Comparison of ENCODE assay signal across 1 cellular context in the genomic region with DNA sequence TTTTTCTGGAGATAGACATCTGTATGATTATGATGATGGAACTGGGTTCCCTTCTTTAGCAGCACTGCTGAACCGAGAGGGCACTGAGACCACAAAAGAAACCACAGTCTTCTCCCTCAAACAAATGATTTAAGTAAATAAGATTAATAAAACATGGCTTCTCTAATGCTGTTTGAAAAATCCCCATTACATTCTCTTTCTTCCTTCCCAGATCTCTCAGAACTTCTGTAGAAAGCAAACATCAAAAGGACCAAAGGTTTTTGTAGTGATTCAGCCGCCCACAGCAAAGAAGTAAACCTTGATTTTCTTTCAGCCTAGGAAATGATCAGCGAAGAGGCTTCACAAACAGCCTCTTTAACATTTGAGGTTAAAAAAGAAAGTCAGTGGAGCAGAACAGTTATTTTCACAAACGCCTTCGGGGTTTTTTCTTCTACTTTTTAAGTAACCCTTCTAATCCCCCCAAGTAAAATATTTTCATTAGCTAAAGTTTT.
TF ChIP-seq lines count a peak whose summit lies in the region.

No MANE protein-coding gene starts in this region.

TF ChIP-seq in GM12878, 131 proteins besides CTCF, POLR2A, EP300 and RAD21 (continued from another document and continues in another):
- TF ChIP-seq, protein P1, sequence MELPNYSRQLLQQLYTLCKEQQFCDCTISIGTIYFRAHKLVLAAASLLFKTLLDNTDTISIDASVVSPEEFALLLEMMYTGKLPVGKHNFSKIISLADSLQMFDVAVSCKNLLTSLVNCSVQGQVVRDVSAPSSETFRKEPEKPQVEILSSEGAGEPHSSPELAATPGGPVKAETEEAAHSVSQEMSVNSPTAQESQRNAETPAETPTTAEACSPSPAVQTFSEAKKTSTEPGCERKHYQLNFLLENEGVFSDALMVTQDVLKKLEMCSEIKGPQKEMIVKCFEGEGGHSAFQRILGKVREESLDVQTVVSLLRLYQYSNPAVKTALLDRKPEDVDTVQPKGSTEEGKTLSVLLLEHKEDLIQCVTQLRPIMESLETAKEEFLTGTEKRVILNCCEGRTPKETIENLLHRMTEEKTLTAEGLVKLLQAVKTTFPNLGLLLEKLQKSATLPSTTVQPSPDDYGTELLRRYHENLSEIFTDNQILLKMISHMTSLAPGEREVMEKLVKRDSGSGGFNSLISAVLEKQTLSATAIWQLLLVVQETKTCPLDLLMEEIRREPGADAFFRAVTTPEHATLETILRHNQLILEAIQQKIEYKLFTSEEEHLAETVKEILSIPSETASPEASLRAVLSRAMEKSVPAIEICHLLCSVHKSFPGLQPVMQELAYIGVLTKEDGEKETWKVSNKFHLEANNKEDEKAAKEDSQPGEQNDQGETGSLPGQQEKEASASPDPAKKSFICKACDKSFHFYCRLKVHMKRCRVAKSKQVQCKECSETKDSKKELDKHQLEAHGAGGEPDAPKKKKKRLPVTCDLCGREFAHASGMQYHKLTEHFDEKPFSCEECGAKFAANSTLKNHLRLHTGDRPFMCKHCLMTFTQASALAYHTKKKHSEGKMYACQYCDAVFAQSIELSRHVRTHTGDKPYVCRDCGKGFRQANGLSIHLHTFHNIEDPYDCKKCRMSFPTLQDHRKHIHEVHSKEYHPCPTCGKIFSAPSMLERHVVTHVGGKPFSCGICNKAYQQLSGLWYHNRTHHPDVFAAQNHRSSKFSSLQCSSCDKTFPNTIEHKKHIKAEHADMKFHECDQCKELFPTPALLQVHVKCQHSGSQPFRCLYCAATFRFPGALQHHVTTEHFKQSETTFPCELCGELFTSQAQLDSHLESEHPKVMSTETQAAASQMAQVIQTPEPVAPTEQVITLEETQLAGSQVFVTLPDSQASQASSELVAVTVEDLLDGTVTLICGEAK (IDR thresholded peaks at IDR 0.05; ENCODE audit: borderline replicate concordance), result no peak
- TF ChIP-seq FOXM1 (IDR thresholded peaks at IDR 0.05; ENCODE audit: low read depth, low read length) (peak; percentile 67), CBX3 (IDR thresholded peaks at IDR 0.05; ENCODE audit: borderline replicate concordance, low read depth) (no peak), PAX5 (IDR thresholded peaks at IDR 0.05; ENCODE audit: borderline replicate concordance, low read depth, low read length) (peak; percentile 67; the same call in 1 of the 2 replicates), CBFB (IDR thresholded peaks at IDR 0.05; ENCODE audit: low read depth) (peak; percentile 69), MTA3 (IDR thresholded peaks at IDR 0.05; ENCODE audit: borderline replicate concordance, low read length) (peak; percentile 56; the same call in 1 of the 2 replicates), CREM (IDR thresholded peaks at IDR 0.05; ENCODE audit: low read depth) (0 out of 2 replicates have a peak, but pooled peaks have one; percentile 35), SP1 (IDR thresholded peaks at IDR 0.05; ENCODE audit: low read depth, low read length) (no peak), ESRRA (IDR thresholded peaks at IDR 0.05; ENCODE audit: low read length) (no peak), TCF7 (IDR thresholded peaks at IDR 0.05; ENCODE audit: borderline replicate concordance) (peak; percentile 97), ATF7 (IDR thresholded peaks at IDR 0.05; ENCODE audit: low read depth) (peak; percentile 45; the same call in 1 of the 2 replicates), ZNF384 (IDR thresholded peaks at IDR 0.05; ENCODE audit: borderline replicate concordance, low read depth, low read length) (no peak), RCOR1 (conservative IDR thresholded peaks at IDR 0.05; ENCODE audit: low read depth, low read length) (0 out of 2 replicates have a peak, but pooled peaks have one; percentile 61), KDM1A (IDR thresholded peaks at IDR 0.05; ENCODE audit: borderline replicate concordance) (no peak), GATAD2B (conservative IDR thresholded peaks at IDR 0.05; ENCODE audit: low read depth) (no peak), ZSCAN29 (IDR thresholded peaks at IDR 0.05) (no peak), MYC (IDR thresholded peaks at IDR 0.05; ENCODE audit: insufficient read depth, insufficient read length, insufficient replicate concordance, low read length, severe bottlenecking) (no peak), CBX5 (IDR thresholded peaks at IDR 0.05; ENCODE audit: low read depth) (peak; percentile 59; the same call in 1 of the 2 replicates), NFIC (IDR thresholded peaks at IDR 0.05; ENCODE audit: low read depth, low read length) (peak; percentile 90), HDAC6 (IDR thresholded peaks at IDR 0.05; ENCODE audit: unreplicated experiment) (no peak), EGR1 (IDR thresholded peaks at IDR 0.05; ENCODE audit: borderline replicate concordance in 1 of 2, low read depth in 2 of 2, low read length in 2 of 2) (no peak), IKZF2 (IDR thresholded peaks at IDR 0.05) (peak; percentile 41 to 75; a peak in 3 of 4 replicates), ZZZ3 (IDR thresholded peaks at IDR 0.05; ENCODE audit: control insufficient read depth, insufficient read length, low read depth) (no peak), MEF2B (IDR thresholded peaks at IDR 0.05; ENCODE audit: partially characterized antibody, poor library complexity, severe bottlenecking) (peak; percentile 30), IKZF1 (conservative IDR thresholded peaks at IDR 0.05) (peak; percentile 51; the same call in 1 of the 2 replicates), NR2F1 (conservative IDR thresholded peaks at IDR 0.05) (peak; percentile 82), WRNIP1 (IDR thresholded peaks at IDR 0.05; ENCODE audit: borderline replicate concordance, low read depth, low read length) (no peak), SPI1 (IDR thresholded peaks at IDR 0.05; ENCODE audit: borderline replicate concordance, insufficient read depth, low read depth, low read length) (no peak), RB1 (IDR thresholded peaks at IDR 0.05; ENCODE audit: borderline replicate concordance) (no peak), SUPT20H (IDR thresholded peaks at IDR 0.05; ENCODE audit: borderline replicate concordance, control insufficient read depth, low read depth, low read length) (no peak)
- TF ChIP-seq, protein P2, sequence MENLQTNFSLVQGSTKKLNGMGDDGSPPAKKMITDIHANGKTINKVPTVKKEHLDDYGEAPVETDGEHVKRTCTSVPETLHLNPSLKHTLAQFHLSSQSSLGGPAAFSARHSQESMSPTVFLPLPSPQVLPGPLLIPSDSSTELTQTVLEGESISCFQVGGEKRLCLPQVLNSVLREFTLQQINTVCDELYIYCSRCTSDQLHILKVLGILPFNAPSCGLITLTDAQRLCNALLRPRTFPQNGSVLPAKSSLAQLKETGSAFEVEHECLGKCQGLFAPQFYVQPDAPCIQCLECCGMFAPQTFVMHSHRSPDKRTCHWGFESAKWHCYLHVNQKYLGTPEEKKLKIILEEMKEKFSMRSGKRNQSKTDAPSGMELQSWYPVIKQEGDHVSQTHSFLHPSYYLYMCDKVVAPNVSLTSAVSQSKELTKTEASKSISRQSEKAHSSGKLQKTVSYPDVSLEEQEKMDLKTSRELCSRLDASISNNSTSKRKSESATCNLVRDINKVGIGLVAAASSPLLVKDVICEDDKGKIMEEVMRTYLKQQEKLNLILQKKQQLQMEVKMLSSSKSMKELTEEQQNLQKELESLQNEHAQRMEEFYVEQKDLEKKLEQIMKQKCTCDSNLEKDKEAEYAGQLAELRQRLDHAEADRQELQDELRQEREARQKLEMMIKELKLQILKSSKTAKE (IDR thresholded peaks at IDR 0.05; ENCODE audit: low read depth, poor library complexity, severe bottlenecking), result peak; percentile 69
- TF ChIP-seq, protein P3, sequence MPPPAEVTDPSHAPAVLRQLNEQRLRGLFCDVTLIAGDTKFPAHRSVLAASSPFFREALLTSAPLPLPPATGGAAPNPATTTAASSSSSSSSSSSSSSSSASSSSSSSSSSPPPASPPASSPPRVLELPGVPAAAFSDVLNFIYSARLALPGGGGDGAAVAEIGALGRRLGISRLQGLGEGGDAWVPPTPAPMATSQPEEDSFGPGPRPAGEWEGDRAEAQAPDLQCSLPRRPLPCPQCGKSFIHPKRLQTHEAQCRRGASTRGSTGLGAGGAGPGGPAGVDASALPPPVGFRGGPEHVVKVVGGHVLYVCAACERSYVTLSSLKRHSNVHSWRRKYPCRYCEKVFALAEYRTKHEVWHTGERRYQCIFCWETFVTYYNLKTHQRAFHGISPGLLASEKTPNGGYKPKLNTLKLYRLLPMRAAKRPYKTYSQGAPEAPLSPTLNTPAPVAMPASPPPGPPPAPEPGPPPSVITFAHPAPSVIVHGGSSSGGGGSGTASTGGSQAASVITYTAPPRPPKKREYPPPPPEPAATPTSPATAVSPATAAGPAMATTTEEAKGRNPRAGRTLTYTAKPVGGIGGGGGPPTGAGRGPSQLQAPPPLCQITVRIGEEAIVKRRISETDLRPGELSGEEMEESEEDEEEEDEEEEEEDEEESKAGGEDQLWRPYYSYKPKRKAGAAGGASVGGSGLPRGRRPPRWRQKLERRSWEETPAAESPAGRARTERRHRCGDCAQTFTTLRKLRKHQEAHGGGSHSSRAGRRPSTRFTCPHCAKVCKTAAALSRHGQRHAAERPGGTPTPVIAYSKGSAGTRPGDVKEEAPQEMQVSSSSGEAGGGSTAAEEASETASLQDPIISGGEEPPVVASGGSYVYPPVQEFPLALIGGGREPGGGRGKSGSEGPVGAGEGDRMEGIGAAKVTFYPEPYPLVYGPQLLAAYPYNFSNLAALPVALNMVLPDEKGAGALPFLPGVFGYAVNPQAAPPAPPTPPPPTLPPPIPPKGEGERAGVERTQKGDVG (CRISPR knock-in tag; IDR thresholded peaks at IDR 0.05), result no peak
- TF ChIP-seq, protein P4, sequence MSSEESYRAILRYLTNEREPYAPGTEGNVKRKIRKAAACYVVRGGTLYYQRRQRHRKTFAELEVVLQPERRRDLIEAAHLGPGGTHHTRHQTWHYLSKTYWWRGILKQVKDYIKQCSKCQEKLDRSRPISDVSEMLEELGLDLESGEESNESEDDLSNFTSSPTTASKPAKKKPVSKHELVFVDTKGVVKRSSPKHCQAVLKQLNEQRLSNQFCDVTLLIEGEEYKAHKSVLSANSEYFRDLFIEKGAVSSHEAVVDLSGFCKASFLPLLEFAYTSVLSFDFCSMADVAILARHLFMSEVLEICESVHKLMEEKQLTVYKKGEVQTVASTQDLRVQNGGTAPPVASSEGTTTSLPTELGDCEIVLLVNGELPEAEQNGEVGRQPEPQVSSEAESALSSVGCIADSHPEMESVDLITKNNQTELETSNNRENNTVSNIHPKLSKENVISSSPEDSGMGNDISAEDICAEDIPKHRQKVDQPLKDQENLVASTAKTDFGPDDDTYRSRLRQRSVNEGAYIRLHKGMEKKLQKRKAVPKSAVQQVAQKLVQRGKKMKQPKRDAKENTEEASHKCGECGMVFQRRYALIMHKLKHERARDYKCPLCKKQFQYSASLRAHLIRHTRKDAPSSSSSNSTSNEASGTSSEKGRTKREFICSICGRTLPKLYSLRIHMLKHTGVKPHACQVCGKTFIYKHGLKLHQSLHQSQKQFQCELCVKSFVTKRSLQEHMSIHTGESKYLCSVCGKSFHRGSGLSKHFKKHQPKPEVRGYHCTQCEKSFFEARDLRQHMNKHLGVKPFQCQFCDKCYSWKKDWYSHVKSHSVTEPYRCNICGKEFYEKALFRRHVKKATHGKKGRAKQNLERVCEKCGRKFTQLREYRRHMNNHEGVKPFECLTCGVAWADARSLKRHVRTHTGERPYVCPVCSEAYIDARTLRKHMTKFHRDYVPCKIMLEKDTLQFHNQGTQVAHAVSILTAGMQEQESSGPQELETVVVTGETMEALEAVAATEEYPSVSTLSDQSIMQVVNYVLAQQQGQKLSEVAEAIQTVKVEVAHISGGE (CRISPR knock-in tag; IDR thresholded peaks at IDR 0.05), result no peak
- TF ChIP-seq, protein P5, sequence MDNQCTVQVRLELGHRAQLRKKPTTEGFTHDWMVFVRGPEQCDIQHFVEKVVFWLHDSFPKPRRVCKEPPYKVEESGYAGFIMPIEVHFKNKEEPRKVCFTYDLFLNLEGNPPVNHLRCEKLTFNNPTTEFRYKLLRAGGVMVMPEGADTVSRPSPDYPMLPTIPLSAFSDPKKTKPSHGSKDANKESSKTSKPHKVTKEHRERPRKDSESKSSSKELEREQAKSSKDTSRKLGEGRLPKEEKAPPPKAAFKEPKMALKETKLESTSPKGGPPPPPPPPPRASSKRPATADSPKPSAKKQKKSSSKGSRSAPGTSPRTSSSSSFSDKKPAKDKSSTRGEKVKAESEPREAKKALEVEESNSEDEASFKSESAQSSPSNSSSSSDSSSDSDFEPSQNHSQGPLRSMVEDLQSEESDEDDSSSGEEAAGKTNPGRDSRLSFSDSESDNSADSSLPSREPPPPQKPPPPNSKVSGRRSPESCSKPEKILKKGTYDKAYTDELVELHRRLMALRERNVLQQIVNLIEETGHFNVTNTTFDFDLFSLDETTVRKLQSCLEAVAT (IDR thresholded peaks at IDR 0.05), result no peak
- TF ChIP-seq, protein P6, sequence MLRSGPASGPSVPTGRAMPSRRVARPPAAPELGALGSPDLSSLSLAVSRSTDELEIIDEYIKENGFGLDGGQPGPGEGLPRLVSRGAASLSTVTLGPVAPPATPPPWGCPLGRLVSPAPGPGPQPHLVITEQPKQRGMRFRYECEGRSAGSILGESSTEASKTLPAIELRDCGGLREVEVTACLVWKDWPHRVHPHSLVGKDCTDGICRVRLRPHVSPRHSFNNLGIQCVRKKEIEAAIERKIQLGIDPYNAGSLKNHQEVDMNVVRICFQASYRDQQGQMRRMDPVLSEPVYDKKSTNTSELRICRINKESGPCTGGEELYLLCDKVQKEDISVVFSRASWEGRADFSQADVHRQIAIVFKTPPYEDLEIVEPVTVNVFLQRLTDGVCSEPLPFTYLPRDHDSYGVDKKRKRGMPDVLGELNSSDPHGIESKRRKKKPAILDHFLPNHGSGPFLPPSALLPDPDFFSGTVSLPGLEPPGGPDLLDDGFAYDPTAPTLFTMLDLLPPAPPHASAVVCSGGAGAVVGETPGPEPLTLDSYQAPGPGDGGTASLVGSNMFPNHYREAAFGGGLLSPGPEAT (IDR thresholded peaks at IDR 0.05; ENCODE audit: low read depth), result peak; percentile 57; the same call in 1 of the 2 replicates
- TF ChIP-seq, protein P7, sequence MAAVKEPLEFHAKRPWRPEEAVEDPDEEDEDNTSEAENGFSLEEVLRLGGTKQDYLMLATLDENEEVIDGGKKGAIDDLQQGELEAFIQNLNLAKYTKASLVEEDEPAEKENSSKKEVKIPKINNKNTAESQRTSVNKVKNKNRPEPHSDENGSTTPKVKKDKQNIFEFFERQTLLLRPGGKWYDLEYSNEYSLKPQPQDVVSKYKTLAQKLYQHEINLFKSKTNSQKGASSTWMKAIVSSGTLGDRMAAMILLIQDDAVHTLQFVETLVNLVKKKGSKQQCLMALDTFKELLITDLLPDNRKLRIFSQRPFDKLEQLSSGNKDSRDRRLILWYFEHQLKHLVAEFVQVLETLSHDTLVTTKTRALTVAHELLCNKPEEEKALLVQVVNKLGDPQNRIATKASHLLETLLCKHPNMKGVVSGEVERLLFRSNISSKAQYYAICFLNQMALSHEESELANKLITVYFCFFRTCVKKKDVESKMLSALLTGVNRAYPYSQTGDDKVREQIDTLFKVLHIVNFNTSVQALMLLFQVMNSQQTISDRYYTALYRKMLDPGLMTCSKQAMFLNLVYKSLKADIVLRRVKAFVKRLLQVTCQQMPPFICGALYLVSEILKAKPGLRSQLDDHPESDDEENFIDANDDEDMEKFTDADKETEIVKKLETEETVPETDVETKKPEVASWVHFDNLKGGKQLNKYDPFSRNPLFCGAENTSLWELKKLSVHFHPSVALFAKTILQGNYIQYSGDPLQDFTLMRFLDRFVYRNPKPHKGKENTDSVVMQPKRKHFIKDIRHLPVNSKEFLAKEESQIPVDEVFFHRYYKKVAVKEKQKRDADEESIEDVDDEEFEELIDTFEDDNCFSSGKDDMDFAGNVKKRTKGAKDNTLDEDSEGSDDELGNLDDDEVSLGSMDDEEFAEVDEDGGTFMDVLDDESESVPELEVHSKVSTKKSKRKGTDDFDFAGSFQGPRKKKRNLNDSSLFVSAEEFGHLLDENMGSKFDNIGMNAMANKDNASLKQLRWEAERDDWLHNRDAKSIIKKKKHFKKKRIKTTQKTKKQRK (IDR thresholded peaks at IDR 0.05; ENCODE audit: low read depth, low read length), result no peak
